Comparison of ENCODE assay signal across 21 cellular contexts in genomic region chr22:17260950-17261349, GRCh38. TPM values are rescaled to one million over a fixed set of nuclear protein-coding genes. Genes with fewer than 3 reads are reported as not detected.
DNase-seq lines count a peak whose midpoint lies in the region; ATAC-seq, FAIRE-seq and TF ChIP-seq lines count a peak whose summit lies in the region.
"Had no signal": no experiment of that assay in that cellular context is flagged by ENCODE, and none has a peak within 500 bp of the region (broad histone marks: within the 10 kb centered on the region; RNA-seq: fewer than 3 reads in every experiment).

No MANE protein-coding gene starts in this region.

- H3K9ac ChIP-seq in iPS-20b (ENCODE audit: low read depth, low read length) = peak overlapping the region; percentile 68; the same call in 1 of the 2 replicates

- peaks cover 67% of the 10 kb centered on the region for H3K4me1 ChIP-seq in iPS-20b (ENCODE audit: insufficient read depth, low read length)
- H3K4me1 ChIP-seq: A549 had no signal

- peak overlapping the region; percentile 8 for H3K27ac Mint-ChIP-seq in progenitor cell of endocrine pancreas
- no peak overlapping the region for H3K27ac Mint-ChIP-seq in activated naive CD8-positive, alpha-beta T cell treated with anti-CD3 and anti-CD28 coated beads for 36 hours
- H3K27ac Mint-ChIP-seq: CD8-positive, alpha-beta T cell; natural killer cell; stimulated activated effector memory CD8-positive, alpha-beta T cell treated with anti-CD3 and anti-CD28 coated beads, Interleukin-12 subunit alpha, Interleukin-12 subunit beta, amount 100 ng/mL, for 72 hours had no signal

- no peaks in the 10 kb centered on the region for H3K27me3 Mint-ChIP-seq in progenitor cell of endocrine pancreas
- no peaks in the 10 kb centered on the region for H3K27me3 Mint-ChIP-seq in activated naive CD8-positive, alpha-beta T cell treated with anti-CD3 and anti-CD28 coated beads for 36 hours

- H3K27ac ChIP-seq in iPS-20b (ENCODE audit: low read length) = no peak overlapping the region
- H3K27ac ChIP-seq: A549, left lung, sigmoid colon had no signal

- ATAC-seq in HG03439 (IDR thresholded peaks at IDR 0.05; ENCODE audit: unreplicated experiment) = no peak
- ATAC-seq: A549; CD8-positive, alpha-beta T cell; left lung; natural killer cell; SK-N-SH treated with all-trans-retinoic acid at 6 μM for 48 hours; stimulated activated effector memory CD8-positive, alpha-beta T cell treated with anti-CD3 and anti-CD28 coated beads, Interleukin-12 subunit alpha, Interleukin-12 subunit beta, amount 100 ng/mL, for 72 hours had no signal

- no peak overlapping the region for H3K4me3 Mint-ChIP-seq in progenitor cell of endocrine pancreas (ENCODE audit: low read depth)
- no peak overlapping the region for H3K4me3 Mint-ChIP-seq in activated naive CD8-positive, alpha-beta T cell treated with anti-CD3 and anti-CD28 coated beads for 36 hours
- H3K4me3 Mint-ChIP-seq: CD8-positive, alpha-beta T cell; natural killer cell; stimulated activated effector memory CD8-positive, alpha-beta T cell treated with anti-CD3 and anti-CD28 coated beads, Interleukin-12 subunit alpha, Interleukin-12 subunit beta, amount 100 ng/mL, for 72 hours had no signal

- no peak for FAIRE-seq in D721Med (lab: Jason Lieb, UNC)
- FAIRE-seq: A549, urothelium cell line had no signal

- H3K36me3 Mint-ChIP-seq in progenitor cell of endocrine pancreas (ENCODE audit: insufficient read depth) = no peaks in the 10 kb centered on the region
- H3K36me3 Mint-ChIP-seq in activated naive CD8-positive, alpha-beta T cell treated with anti-CD3 and anti-CD28 coated beads for 36 hours = no peaks in the 10 kb centered on the region
- H3K36me3 Mint-ChIP-seq: CD8-positive, alpha-beta T cell; natural killer cell; stimulated activated effector memory CD8-positive, alpha-beta T cell treated with anti-CD3 and anti-CD28 coated beads, Interleukin-12 subunit alpha, Interleukin-12 subunit beta, amount 100 ng/mL, for 72 hours had no signal

- H3K4me1 Mint-ChIP-seq in progenitor cell of endocrine pancreas (ENCODE audit: low read depth) = peaks cover 59% of the 10 kb centered on the region
- peaks cover 25% of the 10 kb centered on the region for H3K4me1 Mint-ChIP-seq in activated naive CD8-positive, alpha-beta T cell treated with anti-CD3 and anti-CD28 coated beads for 36 hours

- H3K4me3 ChIP-seq in iPS-20b (ENCODE audit: low read length) = peak overlapping the region; percentile 28; the same call in 1 of the 2 replicates
- H3K4me3 ChIP-seq: A549, left lung, sigmoid colon had no signal

- TF ChIP-seq CTCF in progenitor cell of endocrine pancreas (IDR thresholded peaks at IDR 0.05; ENCODE audit: unreplicated experiment) (no peak), D721Med (IDR thresholded peaks at IDR 0.05; ENCODE audit: insufficient read depth, missing control alignments) (no peak)

- no peaks in the 10 kb centered on the region for H3K36me3 ChIP-seq in iPS-20b (ENCODE audit: insufficient read depth, low read depth, low read length)
- H3K36me3 ChIP-seq: left lung, sigmoid colon had no signal

- H3K9me3 ChIP-seq in iPS-20b (ENCODE audit: insufficient read depth, low read depth, low read length) = no peaks in the 10 kb centered on the region
- H3K9me3 ChIP-seq: A549, left lung, sigmoid colon had no signal

- DNase-seq in NCI-H2029 (lab: John Stamatoyannopoulos, UW) (peak; percentile 55), NCI-H2029 treated with DMSO at 0.1 percent for 48 hours (lab: John Stamatoyannopoulos, UW) (no peak), NCI-H510A treated with DMSO at 0.1 percent for 48 hours (lab: John Stamatoyannopoulos, UW) (peak; percentile 67), progenitor cell of endocrine pancreas (ENCODE audit: low spot score, unreplicated experiment) (no peak), D721Med (ENCODE audit: insufficient read length, low spot score) (no peak)
- no peak for DNase-seq in activated naive CD8-positive, alpha-beta T cell treated with anti-CD3 and anti-CD28 coated beads for 36 hours
- DNase-seq: activated CD4-positive, alpha-beta T cell treated with anti-CD3 and anti-CD28 coated beads, Interleukin-2, amount 50 U/mL, for 48 hours; amniotic stem cell; CD8-positive, alpha-beta T cell; erythroblast; GF-D8; left lung; natural killer cell; NCI-H1694; sigmoid colon had no signal

- H3K27me3 ChIP-seq in iPS-20b (ENCODE audit: insufficient read depth, low read length) = no peaks in the 10 kb centered on the region
- H3K27me3 ChIP-seq: left lung had no signal

- H3K9me3 Mint-ChIP-seq in progenitor cell of endocrine pancreas (ENCODE audit: low read depth) = no peaks in the 10 kb centered on the region
- no peaks in the 10 kb centered on the region for H3K9me3 Mint-ChIP-seq in activated naive CD8-positive, alpha-beta T cell treated with anti-CD3 and anti-CD28 coated beads for 36 hours
- H3K9me3 Mint-ChIP-seq: CD8-positive, alpha-beta T cell; natural killer cell; stimulated activated effector memory CD8-positive, alpha-beta T cell treated with anti-CD3 and anti-CD28 coated beads, Interleukin-12 subunit alpha, Interleukin-12 subunit beta, amount 100 ng/mL, for 72 hours had no signal

RNA-seq across cellular contexts. Expression of gene ADA2, which starts 41.7 kb away (rescaled TPM):
- 88.9 and 89.2 TPM in 2 replicates for total RNA-seq in progenitor cell of endocrine pancreas
- total RNA-seq in activated naive CD8-positive, alpha-beta T cell treated with anti-CD3 and anti-CD28 coated beads for 36 hours = 1 to 10 TPM; 7.0 to 7.1 TPM

Comparison
In these comparisons a context has a peak if more than half of its experiments do, and no peak if none do; other contexts are left out.
1. DNase-seq: peak in NCI-H2029 (single experiment) and NCI-H510A treated with DMSO at 0.1 percent for 48 hours (single experiment); none in NCI-H2029 treated with DMSO at 0.1 percent for 48 hours (single experiment), progenitor cell of endocrine pancreas (single experiment), D721Med (single experiment) and activated naive CD8-positive, alpha-beta T cell treated with anti-CD3 and anti-CD28 coated beads for 36 hours (single experiment).
2. RNA of gene ADA2, which starts 41.7 kb away (total RNA-seq): 88.9 to 89.2 TPM in progenitor cell of endocrine pancreas; 7.0 to 7.1 TPM in activated naive CD8-positive, alpha-beta T cell treated with anti-CD3 and anti-CD28 coated beads for 36 hours; every median in the first group is over 10 times any median in the second.